In the genomic region with DNA sequence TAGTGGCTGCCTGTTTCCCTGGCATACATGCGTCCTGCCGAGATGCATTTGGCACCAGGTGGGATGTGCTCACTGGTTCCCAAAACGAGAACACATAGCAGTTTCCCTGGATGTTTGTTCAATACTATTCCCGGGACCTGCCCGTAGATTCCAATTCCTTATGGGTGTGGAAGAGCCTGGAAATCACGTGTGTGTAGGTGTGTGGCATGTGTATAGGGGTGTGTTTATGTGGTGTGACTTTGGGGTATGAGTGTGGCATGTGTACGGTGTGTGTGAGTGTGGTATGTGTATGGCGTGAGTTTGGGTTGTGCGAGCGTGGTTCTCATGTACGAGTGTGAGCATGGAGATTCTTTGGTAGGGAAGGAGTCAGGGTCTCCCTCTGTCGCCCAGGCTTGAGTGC, we compare ENCODE assay signal across 1 cellular context.
A peak's percentile ranks its signal among the peaks of the same experiment; 100 is the strongest.
TF ChIP-seq lines count a peak whose summit lies in the region.

No MANE protein-coding gene starts in this region.

TF ChIP-seq in GM12878, 131 proteins besides CTCF, POLR2A, EP300 and RAD21:
- TF ChIP-seq, protein P1, sequence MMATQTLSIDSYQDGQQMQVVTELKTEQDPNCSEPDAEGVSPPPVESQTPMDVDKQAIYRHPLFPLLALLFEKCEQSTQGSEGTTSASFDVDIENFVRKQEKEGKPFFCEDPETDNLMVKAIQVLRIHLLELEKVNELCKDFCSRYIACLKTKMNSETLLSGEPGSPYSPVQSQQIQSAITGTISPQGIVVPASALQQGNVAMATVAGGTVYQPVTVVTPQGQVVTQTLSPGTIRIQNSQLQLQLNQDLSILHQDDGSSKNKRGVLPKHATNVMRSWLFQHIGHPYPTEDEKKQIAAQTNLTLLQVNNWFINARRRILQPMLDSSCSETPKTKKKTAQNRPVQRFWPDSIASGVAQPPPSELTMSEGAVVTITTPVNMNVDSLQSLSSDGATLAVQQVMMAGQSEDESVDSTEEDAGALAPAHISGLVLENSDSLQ (IDR thresholded peaks at IDR 0.05): no peak
- TF ChIP-seq BACH1 (IDR thresholded peaks at IDR 0.05; ENCODE audit: borderline replicate concordance) (no peak), TCF7 (IDR thresholded peaks at IDR 0.05; ENCODE audit: borderline replicate concordance) (no peak), KDM1A (IDR thresholded peaks at IDR 0.05; ENCODE audit: borderline replicate concordance) (no peak), BCL3 (IDR thresholded peaks at IDR 0.05; ENCODE audit: borderline replicate concordance, insufficient read depth, low read depth, low read length, poor library complexity, severe bottlenecking) (peak; percentile 34), CEBPZ (IDR thresholded peaks at IDR 0.05; ENCODE audit: low read depth, low read length) (no peak), HSF1 (IDR thresholded peaks at IDR 0.05; ENCODE audit: low read depth, low read length) (no peak), PML (IDR thresholded peaks at IDR 0.05; ENCODE audit: low read length) (no peak)
- TF ChIP-seq, protein P2, sequence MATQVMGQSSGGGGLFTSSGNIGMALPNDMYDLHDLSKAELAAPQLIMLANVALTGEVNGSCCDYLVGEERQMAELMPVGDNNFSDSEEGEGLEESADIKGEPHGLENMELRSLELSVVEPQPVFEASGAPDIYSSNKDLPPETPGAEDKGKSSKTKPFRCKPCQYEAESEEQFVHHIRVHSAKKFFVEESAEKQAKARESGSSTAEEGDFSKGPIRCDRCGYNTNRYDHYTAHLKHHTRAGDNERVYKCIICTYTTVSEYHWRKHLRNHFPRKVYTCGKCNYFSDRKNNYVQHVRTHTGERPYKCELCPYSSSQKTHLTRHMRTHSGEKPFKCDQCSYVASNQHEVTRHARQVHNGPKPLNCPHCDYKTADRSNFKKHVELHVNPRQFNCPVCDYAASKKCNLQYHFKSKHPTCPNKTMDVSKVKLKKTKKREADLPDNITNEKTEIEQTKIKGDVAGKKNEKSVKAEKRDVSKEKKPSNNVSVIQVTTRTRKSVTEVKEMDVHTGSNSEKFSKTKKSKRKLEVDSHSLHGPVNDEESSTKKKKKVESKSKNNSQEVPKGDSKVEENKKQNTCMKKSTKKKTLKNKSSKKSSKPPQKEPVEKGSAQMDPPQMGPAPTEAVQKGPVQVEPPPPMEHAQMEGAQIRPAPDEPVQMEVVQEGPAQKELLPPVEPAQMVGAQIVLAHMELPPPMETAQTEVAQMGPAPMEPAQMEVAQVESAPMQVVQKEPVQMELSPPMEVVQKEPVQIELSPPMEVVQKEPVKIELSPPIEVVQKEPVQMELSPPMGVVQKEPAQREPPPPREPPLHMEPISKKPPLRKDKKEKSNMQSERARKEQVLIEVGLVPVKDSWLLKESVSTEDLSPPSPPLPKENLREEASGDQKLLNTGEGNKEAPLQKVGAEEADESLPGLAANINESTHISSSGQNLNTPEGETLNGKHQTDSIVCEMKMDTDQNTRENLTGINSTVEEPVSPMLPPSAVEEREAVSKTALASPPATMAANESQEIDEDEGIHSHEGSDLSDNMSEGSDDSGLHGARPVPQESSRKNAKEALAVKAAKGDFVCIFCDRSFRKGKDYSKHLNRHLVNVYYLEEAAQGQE (IDR thresholded peaks at IDR 0.05; ENCODE audit: low read depth, low read length): no peak
